Comparison of ENCODE assay signal across 8 cellular contexts in genomic region chr11:369336-370018, GRCh38. TPM values are rescaled to one million over a fixed set of nuclear protein-coding genes. Genes with fewer than 3 reads are reported as not detected.
DNase-seq lines count a peak whose midpoint lies in the region; ATAC-seq, FAIRE-seq and TF ChIP-seq lines count a peak whose summit lies in the region.

Gene B4GALNT4, plus strand, starts transcription at chr11:369499. Its CDS starts 305 bp downstream, at chr11:369804.

- no TSS peak for BruUV-seq in HepG2 (replicated peaks; lab: Mats Ljungman, UMichigan)

- peaks cover 58% of the 10 kb centered on the region for H3K4me1 ChIP-seq in HepG2 (ENCODE audit: insufficient read depth, low read length)

- DNase-seq in ELR (ENCODE audit: low read depth) (peak; percentile 21), NCI-H2227 treated with DMSO at 0.1 percent for 48 hours (lab: John Stamatoyannopoulos, UW) (peak; percentile 43), T47D (ENCODE audit: low read depth in 1 of 2, low spot score in 1 of 2) (peak; percentile 75 to 93), HepG2 (ENCODE audit: low spot score) (no peak), mucosa of gallbladder (ENCODE audit: low spot score) (no peak), DMS153 treated with DMSO at 0.1 percent for 48 hours (lab: John Stamatoyannopoulos, UW; ENCODE audit: unreplicated experiment) (no peak), NCI-H510A treated with DMSO at 0.1 percent for 48 hours (lab: John Stamatoyannopoulos, UW) (no peak), NCI-H1048 (lab: John Stamatoyannopoulos, UW) (no peak)

- no peak within 1 kb of the TSS for H2AFZ ChIP-seq in HepG2 (ENCODE audit: low read length)

- peak within 1 kb of the TSS; percentile 90 for H3K4me2 ChIP-seq in HepG2 (ENCODE audit: low read depth, low read length)

- no peak for FAIRE-seq in HepG2 (lab: Jason Lieb, UNC)

- TF ChIP-seq EP300 in HepG2 (IDR thresholded peaks at IDR 0.05; ENCODE audit: low read depth in 2 of 2, low read length in 2 of 2) (no peak), HepG2 (CRISPR knock-in tag; IDR thresholded peaks at IDR 0.05; ENCODE audit: borderline replicate concordance) (no peak)

- no peaks in the 10 kb centered on the region for H3K79me2 ChIP-seq in HepG2 (ENCODE audit: insufficient read depth, low read length)

- H3K27ac ChIP-seq in HepG2 (ENCODE audit: extremely low read length, insufficient read depth, low read length): no peak within 1 kb of the TSS

- in situ Hi-C loops in T47D (cut with HindIII; ENCODE audit: low pct_unique_long_range_greater_than_20kb, low sequenced_read_pairs) (no loop called here), HepG2 (cut with HindIII; ENCODE audit: extremely low pct_ligation_motif_present, low pct_unique_long_range_greater_than_20kb) (loop anchor here (5.0 kb wide), 1 partner anchor 67 kb away; no protein-coding TSS in a partner anchor)

- peaks cover 8 to 29% of the 10 kb centered on the region in 2 experiments; a peak in 4 of 5 replicates for H3K27me3 ChIP-seq in HepG2 (ENCODE audit: control insufficient read depth in 1 of 2, insufficient read depth in 2 of 2, low read length in 2 of 2)

- H3K9ac ChIP-seq in HepG2 (ENCODE audit: insufficient read depth, low read depth, low read length): peak within 1 kb of the TSS; percentile 64

- TF ChIP-seq RAD21 in HepG2 (CRISPR knock-in tag; IDR thresholded peaks at IDR 0.05): no peak

- H3K9me3 ChIP-seq in HepG2 (ENCODE audit: low read length): no peaks in the 10 kb centered on the region

- POLR2A ChIA-PET in HepG2 (lab: Yijun Ruan, JAX): no interaction called here

- H3K4me3 ChIP-seq in HepG2 (replicated peaks in 1 of 3; ENCODE audit: insufficient read depth in 1 of 3, low read depth in 2 of 3, low read length in 3 of 3): peak within 1 kb of the TSS; percentile 53 to 83 (median 63)

- WGBS in HepG2 (ENCODE audit: low lambda C conversion rate): 4% methylated on average over 12 of the region's 118 CpGs

- H3K36me3 ChIP-seq in HepG2 (replicated peaks in 1 of 2; ENCODE audit: control insufficient read depth in 1 of 2, insufficient read depth in 2 of 2, low read length in 2 of 2): peaks cover 0 to 7% of the 10 kb centered on the region in 2 experiments; a peak in 2 of 5 replicates

- H4K20me1 ChIP-seq in HepG2 (ENCODE audit: insufficient read depth, low read length): 0 out of 2 replicates have a peak, but pooled peaks cover 4% of the 10 kb centered on the region

- no peak for TF ChIP-seq CTCF in HepG2 (CRISPR knock-in tag; IDR thresholded peaks at IDR 0.05)

- CTCF ChIA-PET in HepG2 (lab: Yijun Ruan, JAX; ENCODE audit: low intra/inter-chr PET ratio, low total read pairs): no interaction called here

- intact Hi-C loops in HepG2 (cut with micrococcal nuclease; ENCODE audit: unreplicated experiment): no loop called here

- no peak for ATAC-seq in HepG2

- 0 out of 4 replicates have a peak, but pooled peaks of 1 of the 2 experiments have one; percentile 23 for TF ChIP-seq POLR2A in HepG2 (IDR thresholded peaks at IDR 0.05; ENCODE audit: insufficient read depth in 1 of 2, low read depth in 2 of 2, low read length in 2 of 2)

TF ChIP-seq in HepG2, 621 proteins besides CTCF, POLR2A, EP300 and RAD21 (continues in another document):
- no peak for TF ChIP-seq FOXJ3 (CRISPR knock-in tag; IDR thresholded peaks at IDR 0.05; ENCODE audit: borderline replicate concordance)
- no peak for TF ChIP-seq ZNF567 (CRISPR knock-in tag; IDR thresholded peaks at IDR 0.05; ENCODE audit: borderline replicate concordance)
- TF ChIP-seq ZFP91 (CRISPR knock-in tag; IDR thresholded peaks at IDR 0.05; ENCODE audit: borderline replicate concordance): no peak
- no peak for TF ChIP-seq ZUFSP (CRISPR knock-in tag; IDR thresholded peaks at IDR 0.05; ENCODE audit: borderline replicate concordance)
- TF ChIP-seq CREM (IDR thresholded peaks at IDR 0.05): no peak
- TF ChIP-seq CREM (CRISPR knock-in tag; IDR thresholded peaks at IDR 0.05): no peak
- no peak for TF ChIP-seq ZSCAN31 (CRISPR knock-in tag; IDR thresholded peaks at IDR 0.05; ENCODE audit: low read depth)
- TF ChIP-seq MAX (IDR thresholded peaks at IDR 0.05): 0 out of 2 replicates have a peak, but pooled peaks have one; percentile 40
- TF ChIP-seq MTF2 (CRISPR knock-in tag; IDR thresholded peaks at IDR 0.05; ENCODE audit: borderline replicate concordance): no peak
- TF ChIP-seq HNRNPLL (IDR thresholded peaks at IDR 0.05; ENCODE audit: low read depth, low read length, poor library complexity, severe bottlenecking): peak; percentile 78
- peak; percentile 32; the same call in 1 of the 2 replicates for TF ChIP-seq NFYC (CRISPR knock-in tag; IDR thresholded peaks at IDR 0.05)
- peak; percentile 37; the same call in 1 of the 2 replicates for TF ChIP-seq NFYB (CRISPR knock-in tag; IDR thresholded peaks at IDR 0.05)
- TF ChIP-seq PHF8 (CRISPR knock-in tag; IDR thresholded peaks at IDR 0.05): peak; percentile 33
- no peak for TF ChIP-seq KLF6 (CRISPR knock-in tag; IDR thresholded peaks at IDR 0.05)

RNA-seq across cellular contexts. Expression of gene B4GALNT4, which starts in this region (rescaled TPM):
- total RNA-seq in HepG2 (2016; rRNA removed; fragmentation: Illumina TruSeq; extraction: Trizol): 24.8 and 50.1 TPM in 2 replicates
- 13.7 and 15.2 TPM in 2 replicates for total RNA-seq in HepG2 (2016; cell fraction: cytosol; rRNA removed; fragmentation: Illumina TruSeq; extraction: Trizol; ENCODE audit: low read depth)
- 20.5 and 56.5 TPM in 2 replicates for total RNA-seq in HepG2 (2016; cell fraction: insoluble cytoplasmic fraction; rRNA removed; fragmentation: Illumina TruSeq; extraction: Trizol)
- total RNA-seq in HepG2 (2016; cell fraction: membrane; rRNA removed; fragmentation: Illumina TruSeq; extraction: Trizol): 36.4 and 42.9 TPM in 2 replicates
- total RNA-seq in HepG2 (2016; cell fraction: nucleus; rRNA removed; fragmentation: Illumina TruSeq; extraction: Trizol): 47.2 and 48.9 TPM in 2 replicates
- 30.5 and 34.4 TPM in 2 replicates for polyA plus RNA-seq in HepG2 (2011; rRNA removed)
- polyA plus RNA-seq in HepG2 (2011; cell fraction: cytosol; rRNA removed): 18.4 and 40.1 TPM in 2 replicates
- 268 and 442 TPM in 2 replicates for polyA plus RNA-seq in HepG2 (2011; cell fraction: nucleus; rRNA removed)
- polyA plus RNA-seq in HepG2 (2012): 19.2 and 34.3 TPM in 2 replicates
- 11.8 and 14.2 TPM in 2 replicates for polyA plus RNA-seq in HepG2 (2016; cell fraction: cytosol; fragmentation: Illumina TruSeq; extraction: Trizol; ENCODE audit: low read depth)
- 26.0 and 28.4 TPM in 2 replicates for polyA plus RNA-seq in HepG2 (2016; cell fraction: insoluble cytoplasmic fraction; fragmentation: Illumina TruSeq; extraction: Trizol; ENCODE audit: low read depth)
- polyA plus RNA-seq in HepG2 (2016; cell fraction: membrane; fragmentation: Illumina TruSeq; extraction: Trizol; ENCODE audit: low read depth): 26.2 and 30.9 TPM in 2 replicates
- polyA plus RNA-seq in HepG2 (2016; cell fraction: nucleus; fragmentation: Illumina TruSeq; extraction: Trizol; ENCODE audit: insufficient read depth, low read depth): 152 and 159 TPM in 2 replicates
- polyA minus RNA-seq in HepG2 (2011; rRNA and poly(A)+ RNA removed; ENCODE audit: low replicate concordance): 0.07 and 19.7 TPM in 2 replicates
- 10.4 and 11.1 TPM in 2 replicates for polyA minus RNA-seq in HepG2 (2011; cell fraction: cytosol; rRNA and poly(A)+ RNA removed)
- 16.9 and 22.4 TPM in 2 replicates for polyA minus RNA-seq in HepG2 (2011; cell fraction: nucleus; rRNA and poly(A)+ RNA removed)
- 3.4 TPM for total RNA-seq in mucosa of gallbladder

Comparison
In these comparisons a context has a peak if more than half of its experiments do, and no peak if none do; other contexts are left out.
1. DNase-seq: peak in ELR (single experiment), NCI-H2227 treated with DMSO at 0.1 percent for 48 hours (single experiment) and T47D (2 of 2); none in HepG2 (single experiment), mucosa of gallbladder (single experiment), DMS153 treated with DMSO at 0.1 percent for 48 hours (single experiment), NCI-H510A treated with DMSO at 0.1 percent for 48 hours (single experiment) and NCI-H1048 (single experiment).